16 cellular contexts compared by ENCODE assay signal in genomic region chr4:73871911-73872310, GRCh38. TPM values are rescaled to one million over a fixed set of nuclear protein-coding genes. Genes with fewer than 3 reads are reported as not detected.
A peak's percentile ranks its signal among the peaks of the same experiment; 100 is the strongest.
DNase-seq lines count a peak whose midpoint lies in the region; TF ChIP-seq lines count a peak whose summit lies in the region.
"Had no signal": no experiment of that assay in that cellular context is flagged by ENCODE, and none has a peak within 500 bp of the region (broad histone marks: within the 10 kb centered on the region; RNA-seq: fewer than 3 reads in every experiment).

No MANE protein-coding gene starts in this region.

- H4K20me1 ChIP-seq in mammary epithelial cell (ENCODE audit: insufficient read depth, low read length) (no peaks in the 10 kb centered on the region), GM23248 (ENCODE audit: insufficient read depth) (no peaks in the 10 kb centered on the region)

- H3K9me3 ChIP-seq in mammary epithelial cell (replicated peaks; ENCODE audit: insufficient read depth, low read length) (no peaks in the 10 kb centered on the region), skeletal muscle satellite cell (replicated peaks; ENCODE audit: low read length) (no peaks in the 10 kb centered on the region), GM23248 (ENCODE audit: low read depth) (no peaks in the 10 kb centered on the region)

- BruUV-seq in mammary epithelial cell (replicated peaks; lab: Mats Ljungman, UMichigan), result no TSS peak

- H3K79me2 ChIP-seq in mammary epithelial cell (ENCODE audit: insufficient read depth, low read length) (peaks cover 3% of the 10 kb centered on the region), GM23248 (ENCODE audit: insufficient read depth) (no peaks in the 10 kb centered on the region)

- 100% methylated on average over 1 of the region's 1 CpG for WGBS in mammary epithelial cell (ENCODE audit: low coverage, missing lambda C conversion rate)
- 88 to 95% methylated on average over 1 of the region's 1 CpG for WGBS in GM23248 (ENCODE audit: low coverage in 1 of 2, low lambda C conversion rate in 2 of 2, missing lambda C conversion rate in 2 of 2), 2 experiments
- WGBS in lower leg skin, 2 donors, result 82 to 88% methylated on average over 1 of the region's 1 CpG

- H3K27me3 ChIP-seq in mammary epithelial cell (ENCODE audit: insufficient read depth, low read length), result no peaks in the 10 kb centered on the region
- H3K27me3 ChIP-seq in skeletal muscle satellite cell (ENCODE audit: control insufficient read depth, insufficient read depth, low read length), result no peaks in the 10 kb centered on the region
- no peaks in the 10 kb centered on the region for H3K27me3 ChIP-seq in GM23248 (replicated peaks; ENCODE audit: insufficient read depth)

- peaks cover 15% of the 10 kb centered on the region; the same call in 1 of the 2 replicates for H3F3A ChIP-seq in GM23248 (ENCODE audit: insufficient read depth)

- H3K27ac ChIP-seq in mammary epithelial cell (ENCODE audit: insufficient read depth, low read depth, low read length) (no peak overlapping the region), GM23248 (no peak overlapping the region)

- no peak overlapping the region for H3K9ac ChIP-seq in mammary epithelial cell (ENCODE audit: insufficient read depth, low read length)
- H3K9ac ChIP-seq in skeletal muscle satellite cell (ENCODE audit: low read depth, low read length), result no peak overlapping the region
- H3K9ac ChIP-seq in GM23248, result no peak overlapping the region

- H2AFZ ChIP-seq in mammary epithelial cell (ENCODE audit: low read depth, low read length), result no peak overlapping the region
- H2AFZ ChIP-seq in GM23248, result no peak overlapping the region

- intact Hi-C loops in mammary epithelial cell (cut with micrococcal nuclease), result no loop called here
- intact Hi-C loops in lower leg skin (cut with DNase I; ENCODE audit: low total_unique reads), result no loop called here

- no peaks in the 10 kb centered on the region for H3K9me2 ChIP-seq in GM23248 (ENCODE audit: insufficient read depth)

- H3K4me3 ChIP-seq in mammary epithelial cell (replicated peaks in 1 of 3; ENCODE audit: insufficient read depth in 1 of 3, low read depth in 2 of 3, low read length in 3 of 3) (no peak overlapping the region), skeletal muscle satellite cell (ENCODE audit: low read length) (no peak overlapping the region), GM23248 (no peak overlapping the region), lower leg skin (ENCODE audit: low read depth, poor library complexity, severe bottlenecking) (no peak overlapping the region)

- H3K4me1 ChIP-seq in mammary epithelial cell (ENCODE audit: insufficient read depth, low read length) (peaks cover 20% of the 10 kb centered on the region), skeletal muscle satellite cell (ENCODE audit: control insufficient read depth, insufficient read depth, low read length) (peaks cover 34% of the 10 kb centered on the region), GM23248 (ENCODE audit: insufficient read depth) (peaks cover 9% of the 10 kb centered on the region)

- no peak for TF ChIP-seq CTCF in mammary epithelial cell (conservative IDR thresholded peaks at IDR 0.05 in 1 of 2, IDR thresholded peaks at IDR 0.05 in 1 of 2; ENCODE audit: extremely low read depth in 1 of 2, insufficient read depth in 1 of 2, low read depth in 1 of 2, low read length in 2 of 2)
- no peak for TF ChIP-seq CTCF in lower leg skin (IDR thresholded peaks at IDR 0.05)

- DNase-seq in ELR (ENCODE audit: low read depth), result peak; percentile 49
- no peak for DNase-seq in mammary epithelial cell
- peak; percentile 62 for DNase-seq in glomerular visceral epithelial cell (ENCODE audit: extremely low spot score)
- no peak for DNase-seq in GM23248
- DNase-seq in NCI-H187 treated with DMSO at 0.1 percent for 48 hours (lab: John Stamatoyannopoulos, UW), result no peak
- no peak for DNase-seq in lower leg skin (ENCODE audit: low spot score in 2 of 2)
- DNase-seq: CD8-positive, alpha-beta memory T cell; GOT3; NCI-H146; NCI-H2107; NCI-H226; NCI-H69; Right ventricle myocardium superior had no signal

- TF ChIP-seq POLR2A in lower leg skin (IDR thresholded peaks at IDR 0.05), result no peak

- in situ Hi-C loops in mammary epithelial cell (cut with MboI; ENCODE audit: low sequenced_read_pairs in 2 of 2) (loop anchor here in 1 of 2 donors (5.0 to 25.0 kb wide), 2 partner anchors 45 to 135 kb away; partner anchors contain the start of gene CXCL8), GM23248 (cut with MboI) (no loop called here)

- H3K36me3 ChIP-seq in mammary epithelial cell (ENCODE audit: insufficient read depth, low read length) (no peaks in the 10 kb centered on the region), skeletal muscle satellite cell (ENCODE audit: insufficient read depth, low read length) (no peaks in the 10 kb centered on the region), GM23248 (ENCODE audit: low read depth) (no peaks in the 10 kb centered on the region)

- CTCF ChIA-PET in mammary epithelial cell (lab: Charles Lee; ENCODE audit: low non-redundant PET), result no interaction called here

- H3K4me2 ChIP-seq in mammary epithelial cell (ENCODE audit: insufficient read depth, low read depth, low read length) (peak overlapping the region; percentile 94), skeletal muscle satellite cell (ENCODE audit: low read length) (peak overlapping the region; percentile 94), GM23248 (ENCODE audit: unreplicated experiment) (no peak overlapping the region)

- dilution Hi-C loops in mammary epithelial cell (cut with HindIII; ENCODE audit: low sequenced_read_pairs), result loop anchor here (5.0 kb wide), 1 partner anchor 50 kb away; no protein-coding TSS in a partner anchor

RNA-seq across cellular contexts. Expression of gene CXCL1, which starts 2.7 kb away (rescaled TPM):
- total RNA-seq in mammary epithelial cell, result 10 to 100 TPM; 11.7 to 43.3 TPM
- 25.3 TPM for polyA plus RNA-seq in mammary epithelial cell
- polyA minus RNA-seq in mammary epithelial cell, result 15.2 TPM
- total RNA-seq in skeletal muscle satellite cell (2012; rRNA removed), result 81.4 and 235 TPM in 2 replicates
- 12.9 and 14.8 TPM in 2 replicates for total RNA-seq in GM23248 (2014; rRNA removed; shearing (Covaris generic))
- polyA plus RNA-seq in GM23248 (2016; fragmentation: Nextera tagmentation; extraction: Ambion mirVana), result 12.6 and 13.9 TPM in 2 replicates
- total RNA-seq in lower leg skin, result 1 to 10 TPM in 2 of 4 donors, under 1 TPM in 2; 0.89 to 1.6 (median 1.3) TPM
- total RNA-seq: CD8-positive, alpha-beta memory T cell had no signal
- polyA plus RNA-seq: CD8-positive, alpha-beta memory T cell had no signal

RNA-seq across cellular contexts. Expression of gene PF4V1, which starts 18.8 kb away (rescaled TPM):
- total RNA-seq in mammary epithelial cell (not detected), lower leg skin (not detected)
- polyA plus RNA-seq in mammary epithelial cell (not detected), GM23248 (2016; fragmentation: Nextera tagmentation; extraction: Ambion mirVana) (6.5 and 8.1 TPM in 2 replicates)
- not detected for polyA minus RNA-seq in mammary epithelial cell
- total RNA-seq in skeletal muscle satellite cell (2012; rRNA removed), result 1.7 TPM in 1 of 2 replicates, not detected in the other
- 13.8 TPM in 1 of 2 replicates, not detected in the other for total RNA-seq in GM23248 (2014; rRNA removed; shearing (Covaris generic))
- total RNA-seq: CD8-positive, alpha-beta memory T cell; Daoy; Right ventricle myocardium superior had no signal
- polyA plus RNA-seq: BJ; CD8-positive, alpha-beta memory T cell had no signal

RNA-seq across cellular contexts. Expression of gene CXCL6, which starts 35.4 kb away (rescaled TPM):
- total RNA-seq in mammary epithelial cell (under 1 TPM in 1 of 2 donors, not detected in 1; 0.17 TPM), lower leg skin (1 to 10 TPM in 1 of 4 donors, under 1 TPM in 1, not detected in 2; 0.17 to 2.1 TPM)
- polyA plus RNA-seq in mammary epithelial cell (0.06 TPM), GM23248 (2016; fragmentation: Nextera tagmentation; extraction: Ambion mirVana) (16.3 and 17.9 TPM in 2 replicates)
- polyA minus RNA-seq in mammary epithelial cell, result not detected
- 7.4 and 43.5 TPM in 2 replicates for total RNA-seq in skeletal muscle satellite cell (2012; rRNA removed)
- 8.1 and 13.5 TPM in 2 replicates for total RNA-seq in GM23248 (2014; rRNA removed; shearing (Covaris generic))
- total RNA-seq: CD8-positive, alpha-beta memory T cell; Right ventricle myocardium superior had no signal
- polyA plus RNA-seq: CD8-positive, alpha-beta memory T cell had no signal

Comparison
In these comparisons a context has a peak if more than half of its experiments do, and no peak if none do; other contexts are left out.
1. DNase-seq: peak in ELR (single experiment) and glomerular visceral epithelial cell (single experiment); none in mammary epithelial cell (single experiment), GM23248 (single experiment), NCI-H187 treated with DMSO at 0.1 percent for 48 hours (single experiment) and lower leg skin (0 of 2).